In genomic region chr3:197546307-197547085, GRCh38 we compare ENCODE assay signal across 1 cellular context.
A peak's percentile ranks its signal among the peaks of the same experiment; 100 is the strongest.
TF ChIP-seq lines count a peak whose summit lies in the region.

No MANE protein-coding gene starts in this region.

TF ChIP-seq in HepG2, 621 proteins besides CTCF, POLR2A, EP300 and RAD21:
- TF ChIP-seq ZNF205 (CRISPR knock-in tag; IDR thresholded peaks at IDR 0.05): no peak
- no peak for TF ChIP-seq ZNF264 (CRISPR knock-in tag; IDR thresholded peaks at IDR 0.05)
- TF ChIP-seq ATF7-NPFF (CRISPR knock-in tag; IDR thresholded peaks at IDR 0.05; ENCODE audit: low read depth): no peak
- no peak for TF ChIP-seq HMGA1 (CRISPR knock-in tag; conservative IDR thresholded peaks at IDR 0.05)
- no peak for TF ChIP-seq THRA (CRISPR knock-in tag; IDR thresholded peaks at IDR 0.05; ENCODE audit: borderline replicate concordance)
- peak; percentile 65 to 78 for TF ChIP-seq MAFK (conservative IDR thresholded peaks at IDR 0.05 in 1 of 2, IDR thresholded peaks at IDR 0.05 in 1 of 2; ENCODE audit: low read length in 2 of 2)
- no peak for TF ChIP-seq U2AF1 (optimal IDR thresholded peaks at IDR 0.05; ENCODE audit: low read depth, low read length)
- TF ChIP-seq ZNF83 (CRISPR knock-in tag; IDR thresholded peaks at IDR 0.05; ENCODE audit: borderline replicate concordance): no peak
- no peak for TF ChIP-seq ZNF451 (CRISPR knock-in tag; IDR thresholded peaks at IDR 0.05)
- TF ChIP-seq, protein P1, sequence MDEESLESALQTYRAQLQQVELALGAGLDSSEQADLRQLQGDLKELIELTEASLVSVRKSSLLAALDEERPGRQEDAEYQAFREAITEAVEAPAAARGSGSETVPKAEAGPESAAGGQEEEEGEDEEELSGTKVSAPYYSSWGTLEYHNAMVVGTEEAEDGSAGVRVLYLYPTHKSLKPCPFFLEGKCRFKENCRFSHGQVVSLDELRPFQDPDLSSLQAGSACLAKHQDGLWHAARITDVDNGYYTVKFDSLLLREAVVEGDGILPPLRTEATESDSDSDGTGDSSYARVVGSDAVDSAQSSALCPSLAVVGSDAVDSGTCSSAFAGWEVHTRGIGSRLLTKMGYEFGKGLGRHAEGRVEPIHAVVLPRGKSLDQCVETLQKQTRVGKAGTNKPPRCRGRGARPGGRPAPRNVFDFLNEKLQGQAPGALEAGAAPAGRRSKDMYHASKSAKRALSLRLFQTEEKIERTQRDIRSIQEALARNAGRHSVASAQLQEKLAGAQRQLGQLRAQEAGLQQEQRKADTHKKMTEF (CRISPR knock-in tag; IDR thresholded peaks at IDR 0.05): no peak
- TF ChIP-seq MAFF (IDR thresholded peaks at IDR 0.05; ENCODE audit: low read depth, low read length): peak; percentile 60
